Comparison of ENCODE assay signal across 8 cellular contexts in the genomic region with DNA sequence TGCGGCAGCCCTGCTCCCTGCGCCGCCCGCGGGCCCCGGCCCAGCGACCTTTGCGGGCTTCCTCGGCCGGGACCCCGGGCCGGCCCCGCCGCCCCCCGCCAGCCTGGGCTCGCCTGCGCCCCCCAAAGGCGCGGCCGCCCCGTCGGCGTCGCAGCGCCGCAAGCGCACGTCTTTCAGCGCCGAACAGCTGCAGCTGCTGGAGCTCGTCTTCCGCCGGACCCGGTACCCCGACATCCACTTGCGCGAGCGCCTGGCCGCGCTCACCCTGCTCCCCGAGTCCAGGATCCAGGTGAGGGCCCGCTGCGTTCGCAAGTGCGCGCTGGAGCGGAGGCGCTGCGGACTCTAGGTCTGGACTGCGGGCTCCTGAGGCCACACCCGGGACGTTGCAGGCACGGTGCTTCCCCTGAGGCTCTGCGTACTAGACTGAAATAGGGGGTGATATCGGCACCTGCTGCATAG. TPM values are rescaled to one million over a fixed set of nuclear protein-coding genes. Genes with fewer than 3 reads are reported as not detected.
DNase-seq lines count a peak whose midpoint lies in the region; ATAC-seq and TF ChIP-seq lines count a peak whose summit lies in the region.

No MANE protein-coding gene starts in this region.

- POLR2A ChIA-PET in activated CD8-positive, alpha-beta T cell treated with anti-CD3 and anti-CD28 coated beads for 36 hours (lab: Charles Lee): no interaction called here

- H3K27me3 Mint-ChIP-seq in activated CD8-positive, alpha-beta T cell treated with anti-CD3 and anti-CD28 coated beads for 36 hours: peaks cover 37% of the 10 kb centered on the region

- H3K4me1 ChIP-seq in spleen: peaks cover 6 to 16% (median 14%) of the 10 kb centered on the region in 6 donors

- intact Hi-C loops in activated CD8-positive, alpha-beta T cell treated with anti-CD3 and anti-CD28 coated beads for 36 hours (cut with micrococcal nuclease): no loop called here
- intact Hi-C loops in left ventricle myocardium superior (cut with micrococcal nuclease): no loop called here
- intact Hi-C loops in spleen (cut with DNase I; ENCODE audit: low total_unique reads): no loop called here

- DNase-seq in ELF-1 (ENCODE audit: low read depth, low spot score) (peak; percentile 46), left ventricle myocardium superior (peak; percentile 39), spleen (peak; percentile 80), amygdala (lab: John Stamatoyannopoulos, UW) (no peak), occipital lobe (lab: John Stamatoyannopoulos, UW) (no peak)
- peak; percentile 44 for DNase-seq in activated CD8-positive, alpha-beta T cell treated with anti-CD3 and anti-CD28 coated beads for 36 hours

- no peaks in the 10 kb centered on the region for H3K9me3 Mint-ChIP-seq in activated CD8-positive, alpha-beta T cell treated with anti-CD3 and anti-CD28 coated beads for 36 hours

- peak; percentile 77 for ATAC-seq in GM19395 (IDR thresholded peaks at IDR 0.05; ENCODE audit: unreplicated experiment)
- ATAC-seq in HG03432 (IDR thresholded peaks at IDR 0.05; ENCODE audit: unreplicated experiment): peak; percentile 78
- ATAC-seq in activated CD8-positive, alpha-beta T cell treated with anti-CD3 and anti-CD28 coated beads for 36 hours: peak; percentile 69
- peak; percentile 50 for ATAC-seq in left ventricle myocardium superior

- no peak overlapping the region for H3K27ac Mint-ChIP-seq in activated CD8-positive, alpha-beta T cell treated with anti-CD3 and anti-CD28 coated beads for 36 hours

- no peak for TF ChIP-seq CTCF in activated CD8-positive, alpha-beta T cell treated with anti-CD3 and anti-CD28 coated beads for 36 hours (IDR thresholded peaks at IDR 0.05)
- TF ChIP-seq CTCF in spleen (IDR thresholded peaks at IDR 0.05 in 8 of 11, conservative IDR thresholded peaks at IDR 0.05 in 3 of 11): no peak

- no peaks in the 10 kb centered on the region for H3K36me3 ChIP-seq in spleen

- CTCF ChIA-PET in activated CD8-positive, alpha-beta T cell treated with anti-CD3 and anti-CD28 coated beads for 36 hours (lab: Charles Lee): interaction anchor here (0.8 to 5.2 kb wide), 4 partner anchors 9 to 184 kb away, joined by 3 to 22 read pairs (median 4); a partner anchor contains a TSS

- H3K27me3 ChIP-seq in spleen (replicated peaks in 1 of 7): peaks cover 0 to 41% (median 20%) of the 10 kb centered on the region in 7 donors

- H3K4me1 Mint-ChIP-seq in activated CD8-positive, alpha-beta T cell treated with anti-CD3 and anti-CD28 coated beads for 36 hours (ENCODE audit: low read depth): peaks cover 12% of the 10 kb centered on the region

- peak overlapping the region; percentile 34 to 76 (median 48) for H3K4me3 ChIP-seq in spleen

- H3K4me3 Mint-ChIP-seq in activated CD8-positive, alpha-beta T cell treated with anti-CD3 and anti-CD28 coated beads for 36 hours: peak overlapping the region; percentile 74

- WGBS in spleen, 5 donors: 0 to 2% (median 1%) methylated on average over 6 to 55 of the region's 55 CpGs

- TF ChIP-seq POLR2A in spleen (IDR thresholded peaks at IDR 0.05): no peak

- H3K27ac ChIP-seq in spleen: peak overlapping the region in 1 of 8 donors; percentile 48

- H3K9me3 ChIP-seq in spleen: no peaks in the 10 kb centered on the region

- peaks cover 8% of the 10 kb centered on the region for H3K36me3 Mint-ChIP-seq in activated CD8-positive, alpha-beta T cell treated with anti-CD3 and anti-CD28 coated beads for 36 hours (ENCODE audit: low read depth)

RNA-seq across cellular contexts. Expression of a gene that starts 0.4 kb away (rescaled TPM):
- under 1 TPM in 1 of 2 experiments, not detected in 1; 0.16 TPM for total RNA-seq in activated CD8-positive, alpha-beta T cell treated with anti-CD3 and anti-CD28 coated beads for 36 hours
- total RNA-seq in left ventricle myocardium superior: not detected
- total RNA-seq in spleen: 1 to 10 TPM in 5 of 7 donors, not detected in 2; 1.1 to 2.3 (median 1.2) TPM
- under 1 TPM; 0.07 to 0.44 (median 0.10) TPM for polyA plus RNA-seq in spleen
- total RNA-seq in occipital lobe: not detected

RNA-seq across cellular contexts. Expression of a gene that starts 37.3 kb away (rescaled TPM):
- 10 to 100 TPM; 17.4 to 17.7 TPM for total RNA-seq in activated CD8-positive, alpha-beta T cell treated with anti-CD3 and anti-CD28 coated beads for 36 hours
- total RNA-seq in left ventricle myocardium superior: 30.1 TPM
- total RNA-seq in spleen: 10 to 100 TPM; 26.0 to 43.0 (median 31.2) TPM
- polyA plus RNA-seq in spleen: 10 to 100 TPM in 2 of 3 donors, 1 to 10 TPM in 1; 6.1 to 14.7 (median 10.1) TPM
- 47.4 TPM for total RNA-seq in occipital lobe

Comparison
In these comparisons a context has a peak if more than half of its experiments do, and no peak if none do; other contexts are left out.
1. DNase-seq: peak in ELF-1 (single experiment), activated CD8-positive, alpha-beta T cell treated with anti-CD3 and anti-CD28 coated beads for 36 hours (single experiment), left ventricle myocardium superior (single experiment) and spleen (single experiment); none in amygdala (0 of 56) and occipital lobe (single experiment).
2. Peak in every context shown above with its lines, with median percentiles within 50 percentile points of each other: ATAC-seq.